Comparison of ENCODE assay signal across 1 cellular context in genomic region chr11:67993821-67994220, GRCh38.
A peak's percentile ranks its signal among the peaks of the same experiment; 100 is the strongest.
TF ChIP-seq lines count a peak whose summit lies in the region.

No MANE protein-coding gene starts in this region.

TF ChIP-seq in HCT116, 20 proteins besides CTCF, POLR2A, EP300 and RAD21:
- TF ChIP-seq MAX (IDR thresholded peaks at IDR 0.05) = peak; percentile 65
TF ChIP-seq in HCT116: peak in this region for 1; not testable (repeated sequence) for 19.
